9 cellular contexts compared by ENCODE assay signal in genomic region chr1:84078824-84079167, GRCh38.
DNase-seq lines count a peak whose midpoint lies in the region; ATAC-seq, FAIRE-seq and TF ChIP-seq lines count a peak whose summit lies in the region.
"Had no signal": no experiment of that assay in that cellular context is flagged by ENCODE, and none has a peak within 500 bp of the region (broad histone marks: within the 10 kb centered on the region; RNA-seq: fewer than 3 reads in every experiment).

No MANE protein-coding gene starts in this region.

- no peak for ATAC-seq in RWPE2 (ENCODE audit: low read depth)
- ATAC-seq in HG02870 (IDR thresholded peaks at IDR 0.05; ENCODE audit: unreplicated experiment) = no peak
- no peak for ATAC-seq in HG03045 (IDR thresholded peaks at IDR 0.05; ENCODE audit: unreplicated experiment)
- ATAC-seq in GM19328 (IDR thresholded peaks at IDR 0.05; ENCODE audit: unreplicated experiment) = no peak

- no peaks in the 10 kb centered on the region for H3K36me3 ChIP-seq in RWPE2 (ENCODE audit: low read depth)

- no peaks in the 10 kb centered on the region for H3K9me3 ChIP-seq in RWPE2 (ENCODE audit: severe bottlenecking)

- peak; percentile 55 for FAIRE-seq in GM12891 (lab: Jason Lieb, UNC)
- FAIRE-seq: frontal cortex had no signal

- H3K4me1 ChIP-seq in RWPE2 (ENCODE audit: insufficient read depth, poor library complexity, severe bottlenecking) = no peaks in the 10 kb centered on the region

- H3K27ac ChIP-seq in RWPE2 (ENCODE audit: poor library complexity, severe bottlenecking) = peak overlapping the region; percentile 53

- no peak for TF ChIP-seq POLR2A in GM12891 (IDR thresholded peaks at IDR 0.05; ENCODE audit: low read depth, low read length)

- no peaks in the 10 kb centered on the region for H3K27me3 ChIP-seq in RWPE2 (ENCODE audit: insufficient read depth, poor library complexity, severe bottlenecking)

- DNase-seq in GM12891 (ENCODE audit: insufficient read length, low spot score) (no peak), RWPE2 (ENCODE audit: low spot score) (no peak), foreskin fibroblast (no peak), skeletal muscle cell (ENCODE audit: low read depth) (no peak), NCI-H524 (lab: John Stamatoyannopoulos, UW) (no peak)

- TF ChIP-seq CTCF in RWPE2 (IDR thresholded peaks at IDR 0.05; ENCODE audit: poor library complexity, severe bottlenecking) = no peak
- TF ChIP-seq CTCF in foreskin fibroblast (IDR thresholded peaks at IDR 0.05; ENCODE audit: low read depth, low read length) = no peak

- peak overlapping the region; percentile 91 for H3K4me3 ChIP-seq in RWPE2 (ENCODE audit: severe bottlenecking)
- peak overlapping the region; percentile 58 to 74 for H3K4me3 ChIP-seq in foreskin fibroblast (ENCODE audit: low read depth in 1 of 2, low read length in 2 of 2)
- peak overlapping the region; percentile 76 for H3K4me3 ChIP-seq in skeletal muscle cell (ENCODE audit: low read depth, low read length)

TF ChIP-seq in GM12891, 5 proteins besides CTCF, POLR2A, EP300 and RAD21:
- TF ChIP-seq TAF1 (IDR thresholded peaks at IDR 0.05; ENCODE audit: low read depth, low read length) (no peak), POLR2AphosphoS5 (IDR thresholded peaks at IDR 0.05; ENCODE audit: low read depth, low read length) (no peak), SPI1 (IDR thresholded peaks at IDR 0.05; ENCODE audit: low read depth, low read length) (no peak), POU2F2 (IDR thresholded peaks at IDR 0.05; ENCODE audit: low read depth, low read length) (no peak), PAX5 (IDR thresholded peaks at IDR 0.05; ENCODE audit: insufficient read depth, low read length, severe bottlenecking) (no peak)
